In the genomic region with DNA sequence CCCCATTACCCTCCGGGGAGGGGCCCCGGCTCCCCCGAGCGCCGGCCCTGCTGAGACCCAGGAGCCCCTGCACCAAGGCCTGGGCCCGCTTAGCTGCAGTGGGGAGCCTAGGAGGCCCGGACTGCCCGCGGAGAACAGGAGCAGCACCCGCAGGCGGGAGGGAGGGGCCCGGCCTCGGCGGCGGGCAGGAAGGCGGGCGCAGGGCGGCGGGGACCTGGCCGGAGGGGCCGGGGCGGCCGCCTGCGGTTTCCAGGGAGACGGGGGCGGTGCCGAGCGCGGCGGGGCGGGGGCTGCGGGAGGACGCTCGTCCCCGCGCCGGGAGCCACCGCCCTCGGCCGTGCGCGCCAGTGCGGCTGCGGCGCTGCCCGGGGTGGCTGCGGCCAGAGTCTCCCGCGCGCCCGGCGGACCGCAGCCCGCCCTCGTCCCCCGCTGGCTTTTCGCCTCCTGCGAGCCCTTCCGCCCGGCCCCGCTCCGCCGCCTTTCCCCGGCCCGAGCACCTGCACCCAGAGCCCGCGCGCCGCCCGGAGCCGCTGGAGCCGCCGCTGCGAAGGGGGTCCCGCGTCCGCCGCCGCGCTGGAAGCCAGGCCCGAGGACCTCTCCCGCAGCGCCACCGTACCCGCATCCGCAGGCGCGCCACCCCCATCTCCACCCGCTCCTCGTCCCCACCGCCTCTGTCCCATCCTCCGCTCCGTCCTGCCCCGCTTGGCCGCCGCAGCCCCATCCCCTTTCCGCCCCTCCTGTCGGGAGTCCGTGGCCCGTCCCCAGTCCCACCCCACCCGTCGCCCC, we compare ENCODE assay signal across 8 cellular contexts. TPM values are rescaled to one million over a fixed set of nuclear protein-coding genes. Genes with fewer than 3 reads are reported as not detected.
DNase-seq lines count a peak whose midpoint lies in the region; ATAC-seq and TF ChIP-seq lines count a peak whose summit lies in the region.

No MANE protein-coding gene starts in this region.

- H3K27ac Mint-ChIP-seq in CD4-positive, alpha-beta T cell = no peak overlapping the region

- no peaks in the 10 kb centered on the region for H4K20me1 ChIP-seq in KMS-11 (ENCODE audit: insufficient read depth)

- no peaks in the 10 kb centered on the region for H3K79me2 ChIP-seq in KMS-11 (ENCODE audit: insufficient read depth, low read depth)

- POLR2A ChIA-PET in CD4-positive, alpha-beta T cell (lab: Charles Lee) = no interaction called here

- H3K9me3 ChIP-seq in CD4-positive, alpha-beta T cell (ENCODE audit: control insufficient read depth, low read length) = no peaks in the 10 kb centered on the region
- H3K9me3 ChIP-seq in ovary = no peaks in the 10 kb centered on the region

- H3K4me1 ChIP-seq in KMS-11 (ENCODE audit: low read depth, poor library complexity, severe bottlenecking) = no peaks in the 10 kb centered on the region
- H3K4me1 ChIP-seq in ovary (ENCODE audit: insufficient read depth) = peaks cover 19% of the 10 kb centered on the region

- peaks cover 62% of the 10 kb centered on the region for H3K27me3 ChIP-seq in CD4-positive, alpha-beta T cell (ENCODE audit: control insufficient read depth, insufficient read depth, low read length)
- H3K27me3 ChIP-seq in KMS-11 (ENCODE audit: insufficient read depth, low read depth) (peaks cover 45% of the 10 kb centered on the region), ovary (no peaks in the 10 kb centered on the region)

- CTCF ChIA-PET in CD4-positive, alpha-beta T cell (lab: Charles Lee) = no interaction called here

- H3K4me3 Mint-ChIP-seq in CD4-positive, alpha-beta T cell = no peak overlapping the region

- peaks cover 16% of the 10 kb centered on the region for H3K4me1 Mint-ChIP-seq in CD4-positive, alpha-beta T cell (ENCODE audit: low read depth)

- no peak overlapping the region for H3K27ac ChIP-seq in CD4-positive, alpha-beta T cell (ENCODE audit: low read depth, low read length)
- H3K27ac ChIP-seq in KMS-11 (no peak overlapping the region), ovary (peak overlapping the region in 1 of 2 donors; percentile 45)

- DNase-seq in CD4-positive, alpha-beta T cell = peak in 1 of 10 experiments; percentile 13
- DNase-seq in amniotic stem cell (lab: John Stamatoyannopoulos, UW) (peak; percentile 15), left cardiac atrium (peak; percentile 76), ovary (peak; percentile 76 to 86 (median 83)), Kasumi-1 (lab: John Stamatoyannopoulos, UW) (no peak)

- no peak for TF ChIP-seq EP300 in ovary (IDR thresholded peaks at IDR 0.05)

- H3K36me3 ChIP-seq in KMS-11 (ENCODE audit: insufficient read depth) (no peaks in the 10 kb centered on the region), ovary (no peaks in the 10 kb centered on the region)

- no peak overlapping the region for H2AFZ ChIP-seq in KMS-11 (ENCODE audit: low read depth)

- no peak overlapping the region for H3K9ac ChIP-seq in KMS-11

- no peak for TF ChIP-seq CTCF in CD4-positive, alpha-beta T cell (IDR thresholded peaks at IDR 0.05)
- TF ChIP-seq CTCF in KMS-11 (conservative IDR thresholded peaks at IDR 0.05; ENCODE audit: low read depth, low read length) (no peak), ovary (IDR thresholded peaks at IDR 0.05) (no peak)

- 0% methylated on average over 26 to 102 of the region's 102 CpGs for WGBS in ovary, 3 donors

- H3K9me3 Mint-ChIP-seq in CD4-positive, alpha-beta T cell = no peaks in the 10 kb centered on the region

- H3K27me3 Mint-ChIP-seq in CD4-positive, alpha-beta T cell = peaks cover 52% of the 10 kb centered on the region

- H3K36me3 Mint-ChIP-seq in CD4-positive, alpha-beta T cell (ENCODE audit: low read depth) = no peaks in the 10 kb centered on the region

- peak; percentile 34 for ATAC-seq in CD4-positive, alpha-beta T cell (ENCODE audit: poor library complexity)
- ATAC-seq in left cardiac atrium (peak; percentile 81 to 83), GM21528 (IDR thresholded peaks at IDR 0.05; ENCODE audit: low FRiP score, unreplicated experiment) (no peak), HG03095 (IDR thresholded peaks at IDR 0.05; ENCODE audit: unreplicated experiment) (no peak)

- intact Hi-C loops in CD4-positive, alpha-beta T cell (cut with DNase I, micrococcal nuclease) = no loop called here
- intact Hi-C loops in left cardiac atrium (cut with DNase I) (no loop called here), ovary (cut with DNase I) (no loop called here)

- peak; percentile 33 for TF ChIP-seq POLR2A in ovary (IDR thresholded peaks at IDR 0.05)

- no peak overlapping the region for H3K4me3 ChIP-seq in KMS-11 (IDR thresholded peaks at IDR 0.05; ENCODE audit: insufficient read depth, low read depth, low read length)
- H3K4me3 ChIP-seq in ovary = peak overlapping the region; percentile 57

- H3K4me2 ChIP-seq in KMS-11 = 0 out of 2 replicates have a peak overlapping the region, but pooled peaks have one; percentile 33

RNA-seq across cellular contexts. Expression of a gene that starts 17.2 kb away (rescaled TPM):
- total RNA-seq in CD4-positive, alpha-beta T cell = under 1 TPM; 0.58 to 0.98 TPM
- total RNA-seq in left cardiac atrium (10 to 100 TPM; 74.6 to 78.4 TPM), ovary (100 to 1,000 TPM in 1 of 7 donors, 10 to 100 TPM in 6; 27.2 to 149 (median 73.3) TPM)
- polyA plus RNA-seq in ovary = 10 to 100 TPM in 1 of 2 donors, 1 to 10 TPM in 1; 2.9 to 63.3 TPM

Comparison
In these comparisons a context has a peak if more than half of its experiments do, and no peak if none do; other contexts are left out.
1. ATAC-seq: peak in CD4-positive, alpha-beta T cell (single experiment) and left cardiac atrium (2 of 2); none in GM21528 (single experiment) and HG03095 (single experiment).
2. DNase-seq: peak in amniotic stem cell (single experiment), left cardiac atrium (single experiment) and ovary (5 of 5); none in Kasumi-1 (0 of 2).
3. RNA of a gene that starts 17.2 kb away (total RNA-seq): 74.6 to 78.4 TPM in left cardiac atrium and 27.2 to 149 TPM in ovary; 0.58 to 0.98 TPM in CD4-positive, alpha-beta T cell; every median in the first group is over 10 times any median in the second.